Comparison of ENCODE assay signal across 14 cellular contexts in genomic region chr19:16265205-16265604, GRCh38.
"Had no signal": no experiment of that assay in that cellular context is flagged by ENCODE, and none has a peak within 500 bp of the region (broad histone marks: within the 10 kb centered on the region; RNA-seq: fewer than 3 reads in every experiment).

No MANE protein-coding gene starts in this region.

- H3K4me1 ChIP-seq: colonic mucosa, parathyroid adenoma, tibial artery had no signal

- H3K27ac ChIP-seq: cardiac muscle cell, colonic mucosa, heart left ventricle, left lung, parathyroid adenoma, skin epidermis, tibial artery, vagina had no signal

- H3K36me3 ChIP-seq: cardiac muscle cell, colonic mucosa, heart left ventricle, left lung, tibial artery, vagina had no signal

- H3K79me2 ChIP-seq: parathyroid adenoma had no signal

- ATAC-seq: heart left ventricle, left lung had no signal

- H3K9ac ChIP-seq: parathyroid adenoma had no signal

- H2AFZ ChIP-seq: parathyroid adenoma had no signal

- H3K9me3 ChIP-seq: colonic mucosa, heart left ventricle, left lung, tibial artery, vagina had no signal

- H3K27me3 ChIP-seq: cardiac muscle cell, colonic mucosa, heart left ventricle, left lung, tibial artery, vagina had no signal

- H3K4me3 ChIP-seq: cardiac muscle cell, colonic mucosa, heart left ventricle, left lung, skin epidermis, tibial artery, vagina had no signal

- DNase-seq: activated CD4-positive, alpha-beta T cell treated with anti-CD3 and anti-CD28 coated beads for 1 hour; activated effector memory CD4-positive, alpha-beta T cell treated with Interleukin-2 at 50 U/mL for 16 hours; activated T-cell treated with anti-CD3 and anti-CD28 coated beads, Interleukin-2, amount 50 U/mL, for 1 hour; colonic mucosa; effector CD4-positive, alpha-beta T cell; foreskin melanocyte; islet precursor cell; left lung; tibial artery had no signal
